In the genomic region with DNA sequence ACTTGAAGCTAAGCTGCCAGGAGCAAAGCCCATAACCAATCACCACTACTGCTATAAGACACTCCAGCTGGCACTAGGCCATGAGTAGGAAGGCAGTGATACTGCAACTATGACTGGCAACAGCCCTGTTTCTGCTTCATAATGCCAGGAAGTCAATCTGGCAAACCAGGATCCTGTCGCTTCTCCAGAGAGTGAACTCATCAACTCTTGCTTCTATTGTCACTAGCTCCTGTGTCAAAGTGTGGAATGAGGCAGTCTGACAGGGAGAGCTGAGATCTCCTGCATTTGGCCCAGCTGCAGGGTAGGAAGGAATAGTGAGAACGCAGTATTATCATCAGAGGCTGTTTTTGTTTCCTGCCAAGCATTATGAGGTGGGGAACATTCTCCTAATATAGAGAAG, we compare ENCODE assay signal across 12 cellular contexts.
DNase-seq lines count a peak whose midpoint lies in the region; ATAC-seq, FAIRE-seq and TF ChIP-seq lines count a peak whose summit lies in the region.
"Had no signal": no experiment of that assay in that cellular context is flagged by ENCODE, and none has a peak within 500 bp of the region (broad histone marks: within the 10 kb centered on the region; RNA-seq: fewer than 3 reads in every experiment).

No MANE protein-coding gene starts in this region.

- no peaks in the 10 kb centered on the region for H3K79me2 ChIP-seq in ACC112 (ENCODE audit: control insufficient read depth, insufficient read depth, low read length, unreplicated experiment)

- H2AFZ ChIP-seq in ACC112 (ENCODE audit: low read length, unreplicated experiment) = peak overlapping the region; percentile 50
- H2AFZ ChIP-seq in neuronal stem cell (ENCODE audit: low read length) = no peak overlapping the region

- H3K27me3 ChIP-seq in ACC112 (ENCODE audit: insufficient read depth, low read length) (no peaks in the 10 kb centered on the region), neuronal stem cell (ENCODE audit: control insufficient read depth in 3 of 3, insufficient read depth in 3 of 3, low read depth in 1 of 3, low read length in 3 of 3) (no peaks in the 10 kb centered on the region)
- H3K27me3 ChIP-seq: foreskin keratinocyte, left lung had no signal

- H3K4me2 ChIP-seq in neuronal stem cell (ENCODE audit: insufficient read depth, low read length, poor library complexity, severe bottlenecking) = no peak overlapping the region

- H3K14ac ChIP-seq in neuronal stem cell (ENCODE audit: low read length) = no peak overlapping the region

- no peak overlapping the region for H3K4ac ChIP-seq in neuronal stem cell (ENCODE audit: low read length)

- TF ChIP-seq CTCF in cardiac fibroblast (IDR thresholded peaks at IDR 0.05; ENCODE audit: low read depth, low read length) = no peak

- H4K91ac ChIP-seq in neuronal stem cell (ENCODE audit: low read depth, low read length, poor library complexity) = no peak overlapping the region

- H3K9ac ChIP-seq in neuronal stem cell (ENCODE audit: low read depth, low read length, poor library complexity) = no peak overlapping the region

- no CpG with 5 or more reads among the region's 2 CpGs for WGBS in neuronal stem cell (ENCODE audit: extremely low coverage in 2 of 2, insufficient read length in 2 of 2, insufficient replicate concordance in 1 of 2), 2 donors

- no peak overlapping the region for H2AK5ac ChIP-seq in neuronal stem cell (ENCODE audit: low read depth, low read length)

- peak; percentile 26 for DNase-seq in HT1080 (ENCODE audit: low read depth)
- peak; percentile 44 to 66 for DNase-seq in cardiac fibroblast (ENCODE audit: low read depth in 2 of 2)
- no peak for DNase-seq in left ventricle myocardium superior
- DNase-seq in neuronal stem cell (ENCODE audit: low spot score) = no peak
- no peak for DNase-seq in UCSD-AML1 (lab: John Stamatoyannopoulos, UW; ENCODE audit: unreplicated experiment)
- DNase-seq in HTR-8/SVneo (ENCODE audit: insufficient read length, low spot score) = no peak
- DNase-seq in sciatic nerve (ENCODE audit: low spot score) = no peak
- DNase-seq: left lung; stimulated activated CD4-positive, alpha-beta T cell treated with anti-CD3 and anti-CD28 coated beads, Interleukin-1b, Interleukin-23, amount 100 ng/mL, for 48 hours had no signal

- H3K27ac ChIP-seq in ACC112 (ENCODE audit: low read depth, low read length) = no peak overlapping the region
- no peak overlapping the region for H3K27ac ChIP-seq in neuronal stem cell (replicated peaks; ENCODE audit: low read length)
- H3K27ac ChIP-seq: foreskin keratinocyte, left lung had no signal

- H4K8ac ChIP-seq in neuronal stem cell (ENCODE audit: low read depth, low read length) = no peak overlapping the region

- H3K4me1 ChIP-seq in ACC112 (ENCODE audit: control insufficient read depth, insufficient read depth, low read length, unreplicated experiment) (peaks cover 13% of the 10 kb centered on the region), neuronal stem cell (ENCODE audit: control insufficient read depth in 2 of 2, insufficient read depth in 1 of 2, low read depth in 1 of 2, low read length in 2 of 2) (peaks cover 0 to 3% of the 10 kb centered on the region in 2 donors)
- H3K4me1 ChIP-seq: left lung had no signal

- H3K36me3 ChIP-seq in ACC112 (ENCODE audit: insufficient read depth, low read length) (no peaks in the 10 kb centered on the region), neuronal stem cell (replicated peaks in 1 of 2; ENCODE audit: control insufficient read depth in 2 of 2, insufficient read depth in 2 of 2, low read length in 2 of 2) (no peaks in the 10 kb centered on the region)
- H3K36me3 ChIP-seq: left lung had no signal

- ATAC-seq in left ventricle myocardium superior (peak; percentile 91), sciatic nerve (no peak)
- ATAC-seq: foreskin keratinocyte; left lung; stimulated activated memory B cell treated with anti-CD40 and anti-IgM and Interleukin-4, amounts not matched to agents 10 μg/mL and 1 μg/mL and 100 μg/mL, for 72 hours had no signal

- no peak overlapping the region for H2BK15ac ChIP-seq in neuronal stem cell (ENCODE audit: low read length)

- H3K4me3 ChIP-seq in ACC112 (ENCODE audit: low read depth, low read length) (no peak overlapping the region), cardiac fibroblast (replicated peaks in 1 of 2; ENCODE audit: low read depth in 2 of 2, low read length in 2 of 2) (no peak overlapping the region), neuronal stem cell (ENCODE audit: low read length in 2 of 2) (no peak overlapping the region)
- H3K4me3 ChIP-seq: left lung had no signal

- no peaks in the 10 kb centered on the region for H3K79me1 ChIP-seq in neuronal stem cell (ENCODE audit: low read depth, low read length)

- no peak overlapping the region for H2BK12ac ChIP-seq in neuronal stem cell (ENCODE audit: low read length)

- H2BK120ac ChIP-seq in neuronal stem cell (ENCODE audit: low read depth, low read length) = no peak overlapping the region

- intact Hi-C loops in left ventricle myocardium superior (cut with micrococcal nuclease) (no loop called here), sciatic nerve (cut with DNase I) (no loop called here)

- no peaks in the 10 kb centered on the region for H3K9me3 ChIP-seq in neuronal stem cell (replicated peaks in 1 of 2; ENCODE audit: control insufficient read depth in 2 of 2, insufficient read depth in 1 of 2, low read depth in 1 of 2, low read length in 2 of 2)
- H3K9me3 ChIP-seq: left lung had no signal

- no peak overlapping the region for H3K23ac ChIP-seq in neuronal stem cell (ENCODE audit: low read depth, low read length, poor library complexity)

- no peak for FAIRE-seq in HTR-8/SVneo (lab: Jason Lieb, UNC)

- no peak overlapping the region for H2BK5ac ChIP-seq in neuronal stem cell (ENCODE audit: low read length)

- no peak overlapping the region for H3K18ac ChIP-seq in neuronal stem cell (ENCODE audit: low read length)

Comparison
In these comparisons a context has a peak if more than half of its experiments do, and no peak if none do; other contexts are left out.
1. DNase-seq: peak in HT1080 (single experiment) and cardiac fibroblast (2 of 2); none in left ventricle myocardium superior (single experiment), neuronal stem cell (single experiment), UCSD-AML1 (single experiment), HTR-8/SVneo (single experiment) and sciatic nerve (single experiment).